Comparison of ENCODE assay signal across 10 cellular contexts in genomic region chr3:45547764-45548683, GRCh38. TPM values are rescaled to one million over a fixed set of nuclear protein-coding genes. Genes with fewer than 3 reads are reported as not detected.
DNase-seq lines count a peak whose midpoint lies in the region; ATAC-seq, FAIRE-seq and TF ChIP-seq lines count a peak whose summit lies in the region.
"Had no signal": no experiment of that assay in that cellular context is flagged by ENCODE, and none has a peak within 500 bp of the region (broad histone marks: within the 10 kb centered on the region; RNA-seq: fewer than 3 reads in every experiment).

No MANE protein-coding gene starts in this region.

- ATAC-seq in sciatic nerve: peak; percentile 60
- ATAC-seq in naive thymus-derived CD8-positive, alpha-beta T cell: no peak

- no peak overlapping the region for H3K4me3 ChIP-seq in fibroblast of the aortic adventitia (ENCODE audit: low read depth, low read length)
- H3K4me3 ChIP-seq in MM.1S (ENCODE audit: low read length): no peak overlapping the region

- H2AFZ ChIP-seq in MM.1S (ENCODE audit: low read length): no peak overlapping the region

- H3K27ac Mint-ChIP-seq in naive thymus-derived CD8-positive, alpha-beta T cell: peak overlapping the region in 1 of 10 donors; percentile 68

- H3K27ac ChIP-seq in MM.1S (ENCODE audit: low read length): no peak overlapping the region

- H3F3A ChIP-seq in MM.1S (ENCODE audit: insufficient read depth, low read length): peaks cover 11% of the 10 kb centered on the region

- no peaks in the 10 kb centered on the region for H4K20me1 ChIP-seq in MM.1S (ENCODE audit: insufficient read depth, low read length)

- FAIRE-seq in RCC 7860 (lab: Jason Lieb, UNC): peak; percentile 93

- H3K4me1 ChIP-seq in MM.1S (ENCODE audit: low read length): peaks cover 18% of the 10 kb centered on the region

- DNase-seq in EL (peak; percentile 83), RCC 7860 (ENCODE audit: low spot score) (peak; percentile 92), fibroblast of the aortic adventitia (ENCODE audit: low read depth) (peak; percentile 62), sciatic nerve (ENCODE audit: low spot score) (no peak), MM.1S (no peak)
- DNase-seq in activated effector memory CD4-positive, alpha-beta T cell treated with anti-CD3 and anti-CD28 coated beads, Interleukin-2, amount 50 U/mL, for 16 hours: no peak
- DNase-seq in naive thymus-derived CD8-positive, alpha-beta T cell: no peak
- no peak for DNase-seq in stimulated activated CD4-positive, alpha-beta T cell treated with anti-CD3 and anti-CD28 coated beads, Interleukin-2, amount 100 ng/mL, for 24 hours
- DNase-seq: activated effector memory CD4-positive, alpha-beta T cell treated with Interleukin-2 at 50 U/mL for 16 hours; NCI-H1092 had no signal

- H3K9me3 Mint-ChIP-seq in naive thymus-derived CD8-positive, alpha-beta T cell: no peaks in the 10 kb centered on the region

- H3K9ac ChIP-seq in MM.1S (ENCODE audit: low read length): no peak overlapping the region

- H3K4me2 ChIP-seq in MM.1S (ENCODE audit: low read depth, low read length): no peak overlapping the region

- no peak overlapping the region for H3K4me3 Mint-ChIP-seq in naive thymus-derived CD8-positive, alpha-beta T cell

- intact Hi-C loops in sciatic nerve (cut with DNase I): no loop called here

- POLR2A ChIA-PET in naive thymus-derived CD8-positive, alpha-beta T cell (lab: Charles Lee): no interaction called here

- H3K36me3 ChIP-seq in MM.1S (replicated peaks; ENCODE audit: insufficient read depth, low read length): no peaks in the 10 kb centered on the region

- H3K27me3 ChIP-seq in MM.1S (replicated peaks; ENCODE audit: insufficient read depth, low read length): no peaks in the 10 kb centered on the region

- no peaks in the 10 kb centered on the region for H3K27me3 Mint-ChIP-seq in naive thymus-derived CD8-positive, alpha-beta T cell

- H3K4me1 Mint-ChIP-seq in naive thymus-derived CD8-positive, alpha-beta T cell: peaks cover 0 to 21% (median 2%) of the 10 kb centered on the region in 4 donors

- no peak for TF ChIP-seq CTCF in fibroblast of the aortic adventitia (IDR thresholded peaks at IDR 0.05; ENCODE audit: insufficient read depth, low read length)
- no peak for TF ChIP-seq CTCF in MM.1S (IDR thresholded peaks at IDR 0.05; ENCODE audit: low read length)

- H3K79me2 ChIP-seq in MM.1S (ENCODE audit: low read length): no peaks in the 10 kb centered on the region

- H3K9me3 ChIP-seq in MM.1S (replicated peaks; ENCODE audit: insufficient read depth, low read length): no peaks in the 10 kb centered on the region

- peaks cover 0 to 12% (median 2%) of the 10 kb centered on the region in 3 donors for H3K36me3 Mint-ChIP-seq in naive thymus-derived CD8-positive, alpha-beta T cell

- no peaks in the 10 kb centered on the region for H3K9me2 ChIP-seq in MM.1S (replicated peaks; ENCODE audit: insufficient read depth, low read length)

RNA-seq across cellular contexts. Expression of gene LIMD1, which starts 46.5 kb away (rescaled TPM):
- total RNA-seq in fibroblast of the aortic adventitia (ENCODE audit: low replicate concordance) (10.6 and 18.8 TPM in 2 replicates), sciatic nerve (52.0 TPM)
- total RNA-seq in naive thymus-derived CD8-positive, alpha-beta T cell: 10 to 100 TPM; 29.3 to 30.4 TPM
- polyA plus RNA-seq in naive thymus-derived CD8-positive, alpha-beta T cell: 1 to 10 TPM; 4.2 to 6.0 (median 4.6) TPM

Comparison
In these comparisons a context has a peak if more than half of its experiments do, and no peak if none do; other contexts are left out.
1. DNase-seq: peak in EL (single experiment), RCC 7860 (single experiment) and fibroblast of the aortic adventitia (single experiment); none in sciatic nerve (single experiment), activated effector memory CD4-positive, alpha-beta T cell treated with anti-CD3 and anti-CD28 coated beads, Interleukin-2, amount 50 U/mL, for 16 hours (single experiment), naive thymus-derived CD8-positive, alpha-beta T cell (0 of 10), stimulated activated CD4-positive, alpha-beta T cell treated with anti-CD3 and anti-CD28 coated beads, Interleukin-2, amount 100 ng/mL, for 24 hours (0 of 2) and MM.1S (single experiment).